Comparison of ENCODE assay signal across 1 cellular context in genomic region chr10:63229192-63229591, GRCh38.
A peak's percentile ranks its signal among the peaks of the same experiment; 100 is the strongest.
TF ChIP-seq lines count a peak whose summit lies in the region.

No MANE protein-coding gene starts in this region.

TF ChIP-seq in HEK293, 187 proteins besides CTCF, POLR2A, EP300 and RAD21 (continued from another document):
- TF ChIP-seq, protein P1, sequence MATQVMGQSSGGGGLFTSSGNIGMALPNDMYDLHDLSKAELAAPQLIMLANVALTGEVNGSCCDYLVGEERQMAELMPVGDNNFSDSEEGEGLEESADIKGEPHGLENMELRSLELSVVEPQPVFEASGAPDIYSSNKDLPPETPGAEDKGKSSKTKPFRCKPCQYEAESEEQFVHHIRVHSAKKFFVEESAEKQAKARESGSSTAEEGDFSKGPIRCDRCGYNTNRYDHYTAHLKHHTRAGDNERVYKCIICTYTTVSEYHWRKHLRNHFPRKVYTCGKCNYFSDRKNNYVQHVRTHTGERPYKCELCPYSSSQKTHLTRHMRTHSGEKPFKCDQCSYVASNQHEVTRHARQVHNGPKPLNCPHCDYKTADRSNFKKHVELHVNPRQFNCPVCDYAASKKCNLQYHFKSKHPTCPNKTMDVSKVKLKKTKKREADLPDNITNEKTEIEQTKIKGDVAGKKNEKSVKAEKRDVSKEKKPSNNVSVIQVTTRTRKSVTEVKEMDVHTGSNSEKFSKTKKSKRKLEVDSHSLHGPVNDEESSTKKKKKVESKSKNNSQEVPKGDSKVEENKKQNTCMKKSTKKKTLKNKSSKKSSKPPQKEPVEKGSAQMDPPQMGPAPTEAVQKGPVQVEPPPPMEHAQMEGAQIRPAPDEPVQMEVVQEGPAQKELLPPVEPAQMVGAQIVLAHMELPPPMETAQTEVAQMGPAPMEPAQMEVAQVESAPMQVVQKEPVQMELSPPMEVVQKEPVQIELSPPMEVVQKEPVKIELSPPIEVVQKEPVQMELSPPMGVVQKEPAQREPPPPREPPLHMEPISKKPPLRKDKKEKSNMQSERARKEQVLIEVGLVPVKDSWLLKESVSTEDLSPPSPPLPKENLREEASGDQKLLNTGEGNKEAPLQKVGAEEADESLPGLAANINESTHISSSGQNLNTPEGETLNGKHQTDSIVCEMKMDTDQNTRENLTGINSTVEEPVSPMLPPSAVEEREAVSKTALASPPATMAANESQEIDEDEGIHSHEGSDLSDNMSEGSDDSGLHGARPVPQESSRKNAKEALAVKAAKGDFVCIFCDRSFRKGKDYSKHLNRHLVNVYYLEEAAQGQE (tag by site-specific recombination; IDR thresholded peaks at IDR 0.05), result no peak
- TF ChIP-seq HOXD13 (CRISPR knock-in tag; IDR thresholded peaks at IDR 0.05; ENCODE audit: borderline replicate concordance) (no peak), ZNF175 (tag by site-specific recombination; IDR thresholded peaks at IDR 0.05) (no peak), ZNF398 (tag by site-specific recombination; IDR thresholded peaks at IDR 0.05) (no peak), ZNF791 (tag by site-specific recombination; IDR thresholded peaks at IDR 0.05) (no peak), ZNF692 (tag by site-specific recombination; IDR thresholded peaks at IDR 0.05) (no peak), FEZF1 (tag by site-specific recombination; IDR thresholded peaks at IDR 0.05) (peak; percentile 51; the same call in 1 of the 2 replicates), OSR2 (tag by site-specific recombination; IDR thresholded peaks at IDR 0.05) (peak; percentile 60; the same call in 1 of the 2 replicates), PRDM6 (tag by site-specific recombination; IDR thresholded peaks at IDR 0.05) (peak; percentile 46; the same call in 1 of the 2 replicates), SP7 (tag by site-specific recombination; IDR thresholded peaks at IDR 0.05) (0 out of 2 replicates have a peak, but pooled peaks have one; percentile 10)
TF ChIP-seq in HEK293: peak in this region for 5.
